In the genomic region with DNA sequence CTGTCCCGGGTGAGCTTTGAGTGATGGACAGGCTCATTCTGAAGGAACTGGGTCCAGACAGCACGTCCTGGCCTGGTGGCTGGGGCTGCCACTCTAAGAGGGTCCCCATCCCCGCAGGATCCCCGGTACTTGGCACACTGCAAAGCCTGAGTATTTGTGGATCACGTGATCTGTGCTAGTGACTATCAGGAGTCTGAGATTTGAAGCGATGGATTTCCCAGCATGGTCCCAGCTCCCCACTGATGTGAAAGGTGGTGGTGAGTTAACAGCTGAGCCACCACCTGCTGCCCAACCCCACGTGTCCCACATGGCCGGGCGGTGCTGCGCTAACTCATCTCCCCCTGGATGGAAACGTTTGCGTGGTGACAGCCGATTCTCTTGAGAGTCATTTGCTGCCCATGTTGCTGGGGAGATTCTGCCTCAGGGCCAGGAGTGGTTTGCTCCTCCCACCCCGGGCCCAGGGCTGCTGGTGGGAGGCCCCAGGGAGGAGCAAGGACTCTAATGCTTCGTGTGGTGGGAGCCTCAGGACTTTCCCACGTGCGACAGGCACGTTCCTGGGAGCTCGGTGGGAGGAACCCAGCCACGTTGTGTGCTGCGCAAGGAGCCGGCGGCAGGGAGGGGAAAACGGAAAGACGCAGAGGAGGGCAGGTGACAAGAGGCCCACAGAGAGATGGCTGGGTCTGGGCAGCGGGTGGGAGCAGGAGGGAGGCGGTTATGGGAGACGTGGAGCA, we compare ENCODE assay signal across 1 cellular context.
TF ChIP-seq lines count a peak whose summit lies in the region.

No MANE protein-coding gene starts in this region.

TF ChIP-seq in K562, 482 proteins besides CTCF, POLR2A, EP300 and RAD21 (continued from another document):
- TF ChIP-seq, protein P1, sequence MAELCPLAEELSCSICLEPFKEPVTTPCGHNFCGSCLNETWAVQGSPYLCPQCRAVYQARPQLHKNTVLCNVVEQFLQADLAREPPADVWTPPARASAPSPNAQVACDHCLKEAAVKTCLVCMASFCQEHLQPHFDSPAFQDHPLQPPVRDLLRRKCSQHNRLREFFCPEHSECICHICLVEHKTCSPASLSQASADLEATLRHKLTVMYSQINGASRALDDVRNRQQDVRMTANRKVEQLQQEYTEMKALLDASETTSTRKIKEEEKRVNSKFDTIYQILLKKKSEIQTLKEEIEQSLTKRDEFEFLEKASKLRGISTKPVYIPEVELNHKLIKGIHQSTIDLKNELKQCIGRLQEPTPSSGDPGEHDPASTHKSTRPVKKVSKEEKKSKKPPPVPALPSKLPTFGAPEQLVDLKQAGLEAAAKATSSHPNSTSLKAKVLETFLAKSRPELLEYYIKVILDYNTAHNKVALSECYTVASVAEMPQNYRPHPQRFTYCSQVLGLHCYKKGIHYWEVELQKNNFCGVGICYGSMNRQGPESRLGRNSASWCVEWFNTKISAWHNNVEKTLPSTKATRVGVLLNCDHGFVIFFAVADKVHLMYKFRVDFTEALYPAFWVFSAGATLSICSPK (IDR thresholded peaks at IDR 0.05; ENCODE audit: borderline replicate concordance): no peak
- TF ChIP-seq, protein P2, sequence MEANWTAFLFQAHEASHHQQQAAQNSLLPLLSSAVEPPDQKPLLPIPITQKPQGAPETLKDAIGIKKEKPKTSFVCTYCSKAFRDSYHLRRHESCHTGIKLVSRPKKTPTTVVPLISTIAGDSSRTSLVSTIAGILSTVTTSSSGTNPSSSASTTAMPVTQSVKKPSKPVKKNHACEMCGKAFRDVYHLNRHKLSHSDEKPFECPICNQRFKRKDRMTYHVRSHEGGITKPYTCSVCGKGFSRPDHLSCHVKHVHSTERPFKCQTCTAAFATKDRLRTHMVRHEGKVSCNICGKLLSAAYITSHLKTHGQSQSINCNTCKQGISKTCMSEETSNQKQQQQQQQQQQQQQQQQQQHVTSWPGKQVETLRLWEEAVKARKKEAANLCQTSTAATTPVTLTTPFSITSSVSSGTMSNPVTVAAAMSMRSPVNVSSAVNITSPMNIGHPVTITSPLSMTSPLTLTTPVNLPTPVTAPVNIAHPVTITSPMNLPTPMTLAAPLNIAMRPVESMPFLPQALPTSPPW (CRISPR knock-in tag; IDR thresholded peaks at IDR 0.05): no peak
- no peak for TF ChIP-seq KAT8 (IDR thresholded peaks at IDR 0.05; ENCODE audit: low read depth)
